8 cellular contexts compared by ENCODE assay signal in the genomic region with DNA sequence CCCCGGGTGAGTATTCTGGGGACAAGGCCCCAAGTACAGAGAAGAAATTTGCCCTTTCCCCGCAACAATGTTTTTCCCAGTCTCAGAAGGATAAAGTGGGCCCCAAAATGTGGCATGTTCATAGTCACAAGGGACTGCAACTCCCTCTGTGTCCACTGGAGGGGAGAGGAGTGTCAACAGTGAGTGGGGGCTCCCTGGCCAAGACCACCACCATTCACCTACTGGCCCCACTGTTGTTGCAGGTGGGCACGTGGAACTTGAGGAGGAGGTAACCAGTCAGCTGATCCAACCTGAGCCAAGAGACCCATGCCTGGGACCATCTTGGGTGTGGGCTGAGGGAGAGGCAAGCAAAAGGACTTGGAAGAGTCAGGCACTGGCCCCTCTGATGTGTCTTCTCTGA. TPM values are rescaled to one million over a fixed set of nuclear protein-coding genes. Genes with fewer than 3 reads are reported as not detected.
DNase-seq lines count a peak whose midpoint lies in the region; TF ChIP-seq lines count a peak whose summit lies in the region.

No MANE protein-coding gene starts in this region.

- H3K4me1 ChIP-seq in ES-I3 (ENCODE audit: insufficient read depth, low read length) (no peaks in the 10 kb centered on the region), cardiac muscle cell (ENCODE audit: low read depth) (peaks cover 3% of the 10 kb centered on the region), parathyroid adenoma (no peaks in the 10 kb centered on the region)

- no peaks in the 10 kb centered on the region for H3K27me3 Mint-ChIP-seq in activated naive CD4-positive, alpha-beta T cell treated with anti-CD3 and anti-CD28 coated beads, Interleukin-2, amount 50 U/mL, for 24 hours

- peak overlapping the region; percentile 47 for H3K27ac ChIP-seq in cardiac muscle cell
- peak overlapping the region; percentile 60 for H3K27ac ChIP-seq in parathyroid adenoma

- H3K4me3 ChIP-seq in cardiac muscle cell (peak overlapping the region; percentile 37), parathyroid adenoma (ENCODE audit: low read depth, low read length) (peak overlapping the region; percentile 58)

- H3K36me3 Mint-ChIP-seq in activated naive CD4-positive, alpha-beta T cell treated with anti-CD3 and anti-CD28 coated beads, Interleukin-2, amount 50 U/mL, for 24 hours, result peaks cover 5% of the 10 kb centered on the region

- peak overlapping the region; percentile 65 for H3K27ac Mint-ChIP-seq in activated naive CD4-positive, alpha-beta T cell treated with anti-CD3 and anti-CD28 coated beads, Interleukin-2, amount 50 U/mL, for 24 hours

- peak overlapping the region; percentile 83 for H2AFZ ChIP-seq in parathyroid adenoma

- no peaks in the 10 kb centered on the region for H3K9me3 Mint-ChIP-seq in activated naive CD4-positive, alpha-beta T cell treated with anti-CD3 and anti-CD28 coated beads, Interleukin-2, amount 50 U/mL, for 24 hours

- H3K36me3 ChIP-seq in ES-I3 (ENCODE audit: insufficient read depth, low read length), result no peaks in the 10 kb centered on the region
- H3K36me3 ChIP-seq in cardiac muscle cell, result peaks cover 32% of the 10 kb centered on the region
- H3K36me3 ChIP-seq in parathyroid adenoma (ENCODE audit: control insufficient read depth, insufficient read depth, low read length), result no peaks in the 10 kb centered on the region

- H3K9me3 ChIP-seq in ES-I3 (ENCODE audit: control insufficient read depth, insufficient read depth, low read length) (no peaks in the 10 kb centered on the region), cardiac muscle cell (ENCODE audit: low read depth) (no peaks in the 10 kb centered on the region), parathyroid adenoma (ENCODE audit: control insufficient read depth, low read length) (no peaks in the 10 kb centered on the region)

- no peak overlapping the region for H3K4me3 Mint-ChIP-seq in activated naive CD4-positive, alpha-beta T cell treated with anti-CD3 and anti-CD28 coated beads, Interleukin-2, amount 50 U/mL, for 24 hours

- peak; percentile 25 for DNase-seq in A172 (ENCODE audit: low spot score)
- DNase-seq in MV-4-11 (lab: John Stamatoyannopoulos, UW), result peak; percentile 6
- DNase-seq in cardiac muscle cell (ENCODE audit: low read depth in 1 of 2, low spot score in 1 of 2), result peak; percentile 46 to 61
- no peak for DNase-seq in T1000 (lab: John Stamatoyannopoulos, UW)
- no peak for DNase-seq in NCI-H2029 (lab: John Stamatoyannopoulos, UW)

- peaks cover 22% of the 10 kb centered on the region for H3K4me1 Mint-ChIP-seq in activated naive CD4-positive, alpha-beta T cell treated with anti-CD3 and anti-CD28 coated beads, Interleukin-2, amount 50 U/mL, for 24 hours

- H3K79me2 ChIP-seq in parathyroid adenoma, result no peaks in the 10 kb centered on the region

- H3K9ac ChIP-seq in ES-I3 (ENCODE audit: low read depth, low read length) (peak overlapping the region; percentile 57), parathyroid adenoma (no peak overlapping the region)

- TF ChIP-seq CTCF in cardiac muscle cell (IDR thresholded peaks at IDR 0.05; ENCODE audit: low read depth, low read length) (peak; percentile 75), parathyroid adenoma (IDR thresholded peaks at IDR 0.05) (no peak)

- H3K27me3 ChIP-seq in cardiac muscle cell (no peaks in the 10 kb centered on the region), parathyroid adenoma (ENCODE audit: control insufficient read depth, insufficient read depth, low read length) (no peaks in the 10 kb centered on the region)

- H3K4me2 ChIP-seq in parathyroid adenoma (ENCODE audit: low read length), result peak overlapping the region; percentile 71

RNA-seq across cellular contexts. Expression of gene NUDT17, which starts 0.8 kb away (rescaled TPM):
- 2.7 and 8.2 TPM in 2 replicates for total RNA-seq in A172 (2014; rRNA removed; shearing (Covaris generic))
- 19.7 and 23.1 TPM in 2 replicates for total RNA-seq in cardiac muscle cell
- polyA plus RNA-seq in cardiac muscle cell, result 15.7 and 17.0 TPM in 2 replicates

RNA-seq across cellular contexts. Expression of gene PIAS3, which starts 12.7 kb away (rescaled TPM):
- total RNA-seq in A172 (2014; rRNA removed; shearing (Covaris generic)), result 13.3 and 18.3 TPM in 2 replicates
- 22.2 and 23.7 TPM in 2 replicates for total RNA-seq in cardiac muscle cell
- polyA plus RNA-seq in cardiac muscle cell, result 40.5 and 61.5 TPM in 2 replicates

RNA-seq across cellular contexts. Expression of gene POLR3C, which starts 22.2 kb away (rescaled TPM):
- total RNA-seq in A172 (2014; rRNA removed; shearing (Covaris generic)), result 50.4 and 63.0 TPM in 2 replicates
- 31.4 and 34.9 TPM in 2 replicates for total RNA-seq in cardiac muscle cell
- polyA plus RNA-seq in cardiac muscle cell, result 33.2 and 44.6 TPM in 2 replicates

RNA-seq across cellular contexts. Expression of gene RNF115, which starts 22.3 kb away (rescaled TPM):
- 19.9 and 23.1 TPM in 2 replicates for total RNA-seq in A172 (2014; rRNA removed; shearing (Covaris generic))
- 15.7 and 18.8 TPM in 2 replicates for total RNA-seq in cardiac muscle cell
- polyA plus RNA-seq in cardiac muscle cell, result 12.9 and 14.5 TPM in 2 replicates

RNA-seq across cellular contexts. Expression of gene ANKRD35, which starts 39.5 kb away (rescaled TPM):
- total RNA-seq in A172 (2014; rRNA removed; shearing (Covaris generic)), result not detected in 2 replicates
- total RNA-seq in cardiac muscle cell, result 0.11 TPM in 1 of 2 replicates, not detected in the other
- polyA plus RNA-seq in cardiac muscle cell, result 0.64 and 0.77 TPM in 2 replicates

Comparison
In these comparisons a context has a peak if more than half of its experiments do, and no peak if none do; other contexts are left out.
1. DNase-seq: peak in A172 (single experiment), MV-4-11 (single experiment) and cardiac muscle cell (2 of 2); none in T1000 (single experiment) and NCI-H2029 (single experiment).